In genomic region chr9:105883847-105884246, GRCh38 we compare ENCODE assay signal across 11 cellular contexts.
DNase-seq lines count a peak whose midpoint lies in the region; ATAC-seq, FAIRE-seq and TF ChIP-seq lines count a peak whose summit lies in the region.
"Had no signal": no experiment of that assay in that cellular context is flagged by ENCODE, and none has a peak within 500 bp of the region (broad histone marks: within the 10 kb centered on the region; RNA-seq: fewer than 3 reads in every experiment).

No MANE protein-coding gene starts in this region.

- CTCF ChIA-PET in K562 (lab: Yijun Ruan, JAX; ENCODE audit: low intra/inter-chr PET ratio) = no interaction called here

- H3K27ac ChIP-seq in K562 (ENCODE audit: extremely low read depth, low read depth, low read length) (no peak overlapping the region), upper lobe of right lung (no peak overlapping the region)

- no peak for FAIRE-seq in K562 (lab: Jason Lieb, UNC)
- FAIRE-seq: islet of Langerhans had no signal

- H3K9me1 ChIP-seq in K562 (ENCODE audit: control insufficient read depth, insufficient read depth, low read length) = no peaks in the 10 kb centered on the region

- WGBS in K562 (ENCODE audit: insufficient coverage, low coverage, missing lambda C conversion rate) = 0% methylated on average over 2 of the region's 2 CpGs

- H4K20me1 ChIP-seq in K562 (replicated peaks; ENCODE audit: control insufficient read depth, insufficient read depth, low read length) = no peaks in the 10 kb centered on the region

- peaks cover 0 to 13% of the 10 kb centered on the region in 2 experiments; a peak in 4 of 5 replicates for H3K4me1 ChIP-seq in K562 (replicated peaks in 1 of 2; ENCODE audit: control insufficient read depth in 2 of 2, insufficient read depth in 2 of 2, low read length in 2 of 2)
- H3K4me1 ChIP-seq in upper lobe of right lung = no peaks in the 10 kb centered on the region

- TF ChIP-seq POLR2A in K562 (conservative IDR thresholded peaks at IDR 0.05) = no peak

- peak in 1 of 4 experiments; percentile 8 for DNase-seq in K562 (ENCODE audit: extremely low read depth in 1 of 4, low spot score in 3 of 4)
- no peak for DNase-seq in cerebellar cortex (ENCODE audit: low spot score)
- no peak for DNase-seq in upper lobe of right lung
- DNase-seq in foreskin fibroblast = no peak
- DNase-seq: dermis blood vessel endothelial cell, NCI-H524 treated with DMSO at 0.1 percent for 48 hours had no signal

- TF ChIP-seq CTCF in K562 (IDR thresholded peaks at IDR 0.05 in 2 of 3, conservative IDR thresholded peaks at IDR 0.05 in 1 of 3; ENCODE audit: insufficient read depth in 2 of 3, low read depth in 1 of 3, low read length in 3 of 3) (no peak), upper lobe of right lung (IDR thresholded peaks at IDR 0.05) (no peak), foreskin fibroblast (IDR thresholded peaks at IDR 0.05; ENCODE audit: low read depth, low read length) (no peak)

- intact Hi-C loops in K562 (cut with micrococcal nuclease) = no loop called here
- intact Hi-C loops in upper lobe of right lung (cut with DNase I) = no loop called here

- in situ Hi-C loops in K562 (cut with MboI) = loop anchor here (25.0 kb wide), 1 partner anchor 1278 kb away; no protein-coding TSS in a partner anchor

- H3K9me3 ChIP-seq in K562 (replicated peaks; ENCODE audit: control insufficient read depth, insufficient read depth, low read depth, low read length) = no peaks in the 10 kb centered on the region
- no peaks in the 10 kb centered on the region for H3K9me3 ChIP-seq in upper lobe of right lung

- H2AFZ ChIP-seq in K562 (ENCODE audit: low read depth, low read length) = no peak overlapping the region

- H3K27me3 ChIP-seq in K562 (ENCODE audit: control insufficient read depth in 2 of 2, insufficient read depth in 2 of 2, low read length in 2 of 2) (no peaks in the 10 kb centered on the region), upper lobe of right lung (no peaks in the 10 kb centered on the region)

- TF ChIP-seq RAD21 in K562 (CRISPR knock-in tag; conservative IDR thresholded peaks at IDR 0.05 in 1 of 2, IDR thresholded peaks at IDR 0.05 in 1 of 2) = no peak

- H3K79me2 ChIP-seq in K562 (ENCODE audit: control insufficient read depth, insufficient read depth, low read length) = no peaks in the 10 kb centered on the region

- no peak overlapping the region for H3K9ac ChIP-seq in K562 (ENCODE audit: insufficient read depth in 1 of 2, low read depth in 2 of 2, low read length in 2 of 2)

- no peak overlapping the region for H3K4me3 ChIP-seq in K562
- no peak overlapping the region for H3K4me3 ChIP-seq in upper lobe of right lung
- H3K4me3 ChIP-seq in foreskin fibroblast (ENCODE audit: low read depth in 1 of 2, low read length in 2 of 2) = no peak overlapping the region
- H3K4me3 ChIP-seq: smooth muscle cell had no signal

- peak; percentile 94 for ATAC-seq in GM18909 (IDR thresholded peaks at IDR 0.05; ENCODE audit: poor library complexity, unreplicated experiment)
- peak; percentile 90 for ATAC-seq in GM21737 (IDR thresholded peaks at IDR 0.05; ENCODE audit: unreplicated experiment)
- ATAC-seq in HG03520 (IDR thresholded peaks at IDR 0.05; ENCODE audit: unreplicated experiment) = peak; percentile 86
- ATAC-seq in K562 = peak; percentile 21; the same call in 2 of the 3 replicates
- ATAC-seq in upper lobe of right lung = no peak

- H3K4me2 ChIP-seq in K562 (ENCODE audit: insufficient read depth, low read length) = no peak overlapping the region
- H3K4me2 ChIP-seq: smooth muscle cell had no signal

- no TSS peak for BruUV-seq in K562 (replicated peaks; lab: Mats Ljungman, UMichigan)

- no peaks in the 10 kb centered on the region for H3K36me3 ChIP-seq in K562 (ENCODE audit: control insufficient read depth, insufficient read depth, low read length)
- no peaks in the 10 kb centered on the region for H3K36me3 ChIP-seq in upper lobe of right lung

- TF ChIP-seq EP300 in K562 (IDR thresholded peaks at IDR 0.05; ENCODE audit: low read length) = no peak

- POLR2A ChIA-PET in K562 (lab: Yijun Ruan, JAX) = interaction anchor here (1.0 kb wide), 1 partner anchor 44 kb away, joined by 3 read pairs; no protein-coding TSS in a partner anchor

TF ChIP-seq in K562, 482 proteins besides CTCF, POLR2A, EP300 and RAD21 (continues in another document):
- TF ChIP-seq CUX1 (CRISPR knock-in tag; IDR thresholded peaks at IDR 0.05) (no peak), ZNF449 (CRISPR knock-in tag; IDR thresholded peaks at IDR 0.05) (no peak), HDAC1 (IDR thresholded peaks at IDR 0.05) (no peak), TRIM24 (IDR thresholded peaks at IDR 0.05) (no peak), EGR1 (conservative IDR thresholded peaks at IDR 0.05) (no peak), CREB3 (tag; conservative IDR thresholded peaks at IDR 0.05; ENCODE audit: low read depth) (no peak), TAF9B (IDR thresholded peaks at IDR 0.05; ENCODE audit: partially characterized antibody) (no peak), MTF1 (CRISPR knock-in tag; IDR thresholded peaks at IDR 0.05; ENCODE audit: borderline replicate concordance) (no peak), ZNF57 (CRISPR knock-in tag; IDR thresholded peaks at IDR 0.05) (no peak), GMEB1 (CRISPR knock-in tag; IDR thresholded peaks at IDR 0.05) (no peak), CBX3 (IDR thresholded peaks at IDR 0.05; ENCODE audit: borderline replicate concordance in 1 of 2, low read length in 2 of 2) (no peak)
